Comparison of ENCODE assay signal across 28 cellular contexts in the genomic region with DNA sequence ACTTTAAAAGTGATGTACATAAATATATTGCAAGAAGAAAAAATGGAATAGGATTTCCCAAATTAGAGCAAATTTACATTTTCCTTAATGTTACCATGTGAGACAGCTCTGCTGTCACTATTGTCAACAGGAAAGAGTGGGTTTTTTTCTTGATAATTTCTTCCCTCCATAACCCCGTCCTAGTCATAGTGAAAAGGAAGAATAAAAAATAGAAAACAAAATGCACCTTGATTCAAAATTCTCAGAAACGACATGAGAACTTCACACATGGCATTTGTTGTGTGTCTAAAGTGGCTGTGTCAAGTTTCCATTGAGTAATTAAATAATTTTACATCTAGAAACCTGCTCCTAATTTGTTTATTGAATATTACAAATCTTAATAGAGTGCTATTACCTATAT.
"Had no signal": no experiment of that assay in that cellular context is flagged by ENCODE, and none has a peak within 500 bp of the region (broad histone marks: within the 10 kb centered on the region; RNA-seq: fewer than 3 reads in every experiment).

No MANE protein-coding gene starts in this region.

- H3K4me1 ChIP-seq: colonic mucosa, esophagus muscularis mucosa, esophagus squamous epithelium, foreskin keratinocyte, gastrocnemius medialis, gastroesophageal sphincter, heart left ventricle, heart right ventricle had no signal

- DNase-seq: colonic mucosa; cortex of kidney; dermis blood vessel endothelial cell; dorsolateral prefrontal cortex; effector CD4-positive, alpha-beta T cell; effector CD8-positive, alpha-beta T cell; effector memory CD4-positive, alpha-beta T cell; effector memory CD8-positive, alpha-beta T cell; endodermal cell; erythroblast; esophagus squamous epithelium; foreskin fibroblast; foreskin keratinocyte; foreskin melanocyte; gastrocnemius medialis; glutamatergic neuron; head of caudate nucleus; heart left ventricle; heart right ventricle had no signal

- FAIRE-seq: colon, endometrium, endothelial cell of umbilical vein, frontal cortex had no signal

- H3K27me3 ChIP-seq: colonic mucosa, esophagus muscularis mucosa, esophagus squamous epithelium, foreskin keratinocyte, gastrocnemius medialis, gastroesophageal sphincter, heart left ventricle, heart right ventricle had no signal

- ATAC-seq: effector memory CD8-positive, alpha-beta T cell; esophagus mucosa; foreskin keratinocyte; gastrocnemius medialis; gastroesophageal sphincter; heart left ventricle; heart right ventricle had no signal

- H3K27ac ChIP-seq: colonic mucosa, coronary artery, dorsolateral prefrontal cortex, epithelial cell of prostate, esophagus muscularis mucosa, esophagus squamous epithelium, foreskin keratinocyte, gastrocnemius medialis, gastroesophageal sphincter, heart left ventricle, heart right ventricle had no signal

- H3K36me3 ChIP-seq: colonic mucosa, esophagus muscularis mucosa, esophagus squamous epithelium, gastrocnemius medialis, gastroesophageal sphincter, heart left ventricle, heart right ventricle had no signal

- H3K9me3 ChIP-seq: colonic mucosa, esophagus muscularis mucosa, esophagus squamous epithelium, gastrocnemius medialis, gastroesophageal sphincter, heart right ventricle had no signal

- H3K4me3 ChIP-seq: colonic mucosa, coronary artery, dorsolateral prefrontal cortex, esophagus muscularis mucosa, esophagus squamous epithelium, gastrocnemius medialis, gastroesophageal sphincter, heart left ventricle, heart right ventricle had no signal
